Comparison of ENCODE assay signal across 9 cellular contexts in the genomic region with DNA sequence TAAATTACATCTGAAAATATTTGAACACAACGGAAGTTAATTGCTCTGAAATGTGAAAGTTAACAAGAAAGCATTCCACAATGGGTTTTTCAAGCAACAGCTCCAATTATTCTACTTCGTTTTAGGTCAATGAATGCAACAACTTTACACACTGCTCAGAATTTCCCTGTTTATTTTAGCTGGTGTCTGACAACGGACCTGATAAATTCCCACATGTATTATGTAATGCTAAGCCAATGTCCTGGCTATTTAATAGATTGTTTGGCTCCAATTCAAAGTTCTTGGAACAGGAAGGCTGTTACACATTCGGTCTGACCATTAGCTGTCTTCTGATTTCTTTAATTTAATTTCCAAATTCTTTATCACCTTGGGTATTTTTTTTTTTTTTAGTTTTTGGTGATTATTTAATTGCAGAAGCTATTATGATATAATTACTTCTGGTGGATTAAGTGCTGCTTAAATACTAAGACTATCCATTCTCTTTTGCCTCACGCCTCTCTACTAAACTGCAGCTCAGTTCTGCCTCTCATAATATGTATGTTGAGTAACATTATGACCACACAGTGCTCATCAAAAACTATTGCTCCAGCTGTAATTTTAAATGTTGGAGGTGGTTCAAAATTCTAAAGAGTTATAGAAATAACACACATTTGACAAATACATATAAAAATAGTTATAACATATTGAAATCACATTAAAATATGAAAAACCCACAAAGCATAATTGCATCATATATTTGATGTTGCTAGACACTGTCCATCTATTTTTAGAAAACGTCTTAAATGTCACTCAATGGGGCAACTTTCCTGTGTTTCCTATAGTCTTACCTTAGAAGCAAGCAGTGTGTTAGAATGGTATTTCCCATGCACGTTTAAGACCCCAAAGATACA. TPM values are rescaled to one million over a fixed set of nuclear protein-coding genes. Genes with fewer than 3 reads are reported as not detected.
DNase-seq lines count a peak whose midpoint lies in the region; FAIRE-seq and TF ChIP-seq lines count a peak whose summit lies in the region.
"Had no signal": no experiment of that assay in that cellular context is flagged by ENCODE, and none has a peak within 500 bp of the region (broad histone marks: within the 10 kb centered on the region; RNA-seq: fewer than 3 reads in every experiment).

No MANE protein-coding gene starts in this region.

- no peak for TF ChIP-seq EP300 in transverse colon (IDR thresholded peaks at IDR 0.05; ENCODE audit: low read depth)

- DNase-seq in NCI-H1105 treated with DMSO at 0.1 percent for 48 hours (lab: John Stamatoyannopoulos, UW) (peak; percentile 3), NCI-H1105 (lab: John Stamatoyannopoulos, UW) (no peak), astrocyte (ENCODE audit: low read depth) (peak; percentile 87), kidney glomerular epithelial cell (lab: John Stamatoyannopoulos, UW) (peak; percentile 67), transverse colon (no peak), NCI-H146 (lab: John Stamatoyannopoulos, UW) (no peak), COLO668 (lab: John Stamatoyannopoulos, UW; ENCODE audit: unreplicated experiment) (no peak)
- no peak for DNase-seq in effector CD8-positive, alpha-beta T cell (lab: John Stamatoyannopoulos, UW)

- H4K20me1 ChIP-seq in astrocyte (ENCODE audit: insufficient read depth, low read length), result no peaks in the 10 kb centered on the region

- H3K79me2 ChIP-seq in astrocyte (ENCODE audit: insufficient read depth, low read length), result no peaks in the 10 kb centered on the region

- H3K27me3 Mint-ChIP-seq in astrocyte (ENCODE audit: low read depth, unreplicated experiment), result no peaks in the 10 kb centered on the region

- in situ Hi-C loops in transverse colon (cut with MboI; ENCODE audit: low pct_ligation_motif_present in 1 of 4, low pct_unique_long_range_greater_than_20kb in 1 of 4, low sequenced_read_pairs in 3 of 4), result no loop called here

- no peak overlapping the region for H3K9ac ChIP-seq in astrocyte (ENCODE audit: low read length)

- H3K4me1 Mint-ChIP-seq in astrocyte (ENCODE audit: low read depth, unreplicated experiment), result peaks cover 36% of the 10 kb centered on the region

- H3K36me3 Mint-ChIP-seq in astrocyte (ENCODE audit: low read depth, unreplicated experiment), result peaks cover 2% of the 10 kb centered on the region

- peaks cover 23% of the 10 kb centered on the region for H3K4me1 ChIP-seq in astrocyte (ENCODE audit: insufficient read depth, low read length)
- H3K4me1 ChIP-seq in transverse colon, result peaks cover 0 to 20% (median 9%) of the 10 kb centered on the region in 4 donors

- WGBS in transverse colon (ENCODE audit: low coverage in 1 of 2), 2 donors, result 30 to 43% methylated on average over 6 to 7 of the region's 7 CpGs

- H3K27me3 ChIP-seq in astrocyte (ENCODE audit: insufficient read depth, low read length) (no peaks in the 10 kb centered on the region), transverse colon (no peaks in the 10 kb centered on the region)

- H3K4me3 Mint-ChIP-seq in astrocyte (ENCODE audit: unreplicated experiment), result no peak overlapping the region

- FAIRE-seq in astrocyte (lab: Jason Lieb, UNC), result peak; percentile 55
- FAIRE-seq: A204.1 had no signal

- H3K4me2 ChIP-seq in astrocyte (ENCODE audit: low read length), result peak overlapping the region; percentile 60

- H3K36me3 ChIP-seq in astrocyte (ENCODE audit: insufficient read depth, low read length) (no peaks in the 10 kb centered on the region), transverse colon (no peaks in the 10 kb centered on the region)

- TF ChIP-seq CTCF in astrocyte (IDR thresholded peaks at IDR 0.05; ENCODE audit: insufficient read depth, low read depth, low read length) (no peak), transverse colon (IDR thresholded peaks at IDR 0.05) (no peak)

- peak overlapping the region; percentile 63 for H3K27ac Mint-ChIP-seq in astrocyte (ENCODE audit: unreplicated experiment)

- H3K9me3 ChIP-seq in astrocyte (ENCODE audit: insufficient read depth, low read depth, low read length) (no peaks in the 10 kb centered on the region), transverse colon (no peaks in the 10 kb centered on the region)

- no peak overlapping the region for H2AFZ ChIP-seq in astrocyte (ENCODE audit: low read depth, low read length)

- H3K9me3 Mint-ChIP-seq in astrocyte (ENCODE audit: unreplicated experiment), result no peaks in the 10 kb centered on the region

- intact Hi-C loops in transverse colon (cut with DNase I; ENCODE audit: low total_unique reads), result no loop called here

- no peak for TF ChIP-seq POLR2A in transverse colon (IDR thresholded peaks at IDR 0.05)

- H3K27ac ChIP-seq in astrocyte (ENCODE audit: low read depth, low read length), result no peak overlapping the region
- H3K27ac ChIP-seq in transverse colon, result peak overlapping the region; percentile 51 to 75 (median 65)

- H3K4me3 ChIP-seq in astrocyte (ENCODE audit: insufficient read depth, low read depth, low read length), result no peak overlapping the region
- H3K4me3 ChIP-seq in transverse colon, result no peak overlapping the region

RNA-seq across cellular contexts. Expression of gene MEF2C, which starts 57.8 kb away (rescaled TPM):
- 20.5 and 21.8 TPM in 2 replicates for total RNA-seq in astrocyte
- total RNA-seq in transverse colon, result 10 to 100 TPM; 17.3 to 58.0 (median 23.5) TPM

Comparison
In these comparisons a context has a peak if more than half of its experiments do, and no peak if none do; other contexts are left out.
1. DNase-seq: peak in NCI-H1105 treated with DMSO at 0.1 percent for 48 hours (single experiment), astrocyte (single experiment) and kidney glomerular epithelial cell (single experiment); none in NCI-H1105 (single experiment), transverse colon (single experiment), effector CD8-positive, alpha-beta T cell (single experiment), NCI-H146 (single experiment) and COLO668 (single experiment).